Comparison of ENCODE assay signal across 8 cellular contexts in genomic region chr12:52949413-52950331, GRCh38. TPM values are rescaled to one million over a fixed set of nuclear protein-coding genes. Genes with fewer than 3 reads are reported as not detected.
DNase-seq lines count a peak whose midpoint lies in the region; ATAC-seq, FAIRE-seq and TF ChIP-seq lines count a peak whose summit lies in the region.

No MANE protein-coding gene starts in this region.

- H3K27me3 ChIP-seq in astrocyte (ENCODE audit: insufficient read depth, low read length) (no peaks in the 10 kb centered on the region), iPS-20b (ENCODE audit: insufficient read depth, low read length) (no peaks in the 10 kb centered on the region)

- no peak overlapping the region for H2AFZ ChIP-seq in astrocyte (ENCODE audit: low read depth, low read length)

- peaks cover 59% of the 10 kb centered on the region for H3K79me2 ChIP-seq in astrocyte (ENCODE audit: insufficient read depth, low read length)

- H3K27ac ChIP-seq in astrocyte (ENCODE audit: low read depth, low read length) (peak overlapping the region; percentile 92), iPS-20b (ENCODE audit: low read length) (peak overlapping the region; percentile 68)

- no peak for ATAC-seq in stimulated activated naive B cell treated with anti-CD40 and anti-IgM and Interleukin-4, amounts not matched to agents 10 μg/mL and 1 μg/mL and 100 μg/mL, for 72 hours (replicated peaks)
- ATAC-seq in HG03159 (IDR thresholded peaks at IDR 0.05; ENCODE audit: unreplicated experiment): no peak
- ATAC-seq in GM21447 (IDR thresholded peaks at IDR 0.05; ENCODE audit: unreplicated experiment): no peak

- TF ChIP-seq CTCF in astrocyte (IDR thresholded peaks at IDR 0.05; ENCODE audit: insufficient read depth, low read depth, low read length): no peak

- DNase-seq in GM04504 (ENCODE audit: low read depth) (peak; percentile 42), NCI-H2081 (lab: John Stamatoyannopoulos, UW) (peak; percentile 77 to 85), astrocyte (ENCODE audit: low read depth) (peak; percentile 95), GM03348 (ENCODE audit: low spot score) (no peak)
- no peak for DNase-seq in stimulated activated naive B cell treated with anti-CD40 and anti-IgM and Interleukin-4, amounts not matched to agents 10 μg/mL and 1 μg/mL and 100 μg/mL, for 72 hours

- peak overlapping the region; percentile 97 for H3K4me2 ChIP-seq in astrocyte (ENCODE audit: low read length)

- H3K9me3 ChIP-seq in astrocyte (ENCODE audit: insufficient read depth, low read depth, low read length): no peaks in the 10 kb centered on the region
- H3K9me3 ChIP-seq in iPS-20b (ENCODE audit: insufficient read depth, low read depth, low read length): no peaks in the 10 kb centered on the region

- H3K36me3 ChIP-seq in astrocyte (ENCODE audit: insufficient read depth, low read length): peaks cover 14% of the 10 kb centered on the region
- H3K36me3 ChIP-seq in iPS-20b (ENCODE audit: insufficient read depth, low read depth, low read length): peaks cover 39% of the 10 kb centered on the region

- no peaks in the 10 kb centered on the region for H3K27me3 Mint-ChIP-seq in astrocyte (ENCODE audit: low read depth, unreplicated experiment)
- peaks cover 10 to 18% of the 10 kb centered on the region in 2 donors for H3K27me3 Mint-ChIP-seq in stimulated activated naive B cell treated with anti-CD40 and anti-IgM and Interleukin-4, amounts not matched to agents 10 μg/mL and 1 μg/mL and 100 μg/mL, for 72 hours

- H3K4me3 ChIP-seq in astrocyte (ENCODE audit: insufficient read depth, low read depth, low read length) (peak overlapping the region; percentile 97), iPS-20b (ENCODE audit: low read length) (peak overlapping the region; percentile 97)

- peaks cover 53% of the 10 kb centered on the region for H3K4me1 ChIP-seq in astrocyte (ENCODE audit: insufficient read depth, low read length)
- peaks cover 35% of the 10 kb centered on the region for H3K4me1 ChIP-seq in iPS-20b (ENCODE audit: insufficient read depth, low read length)

- peaks cover 34% of the 10 kb centered on the region for H3K36me3 Mint-ChIP-seq in astrocyte (ENCODE audit: low read depth, unreplicated experiment)
- peaks cover 0 to 4% of the 10 kb centered on the region in 2 donors for H3K36me3 Mint-ChIP-seq in stimulated activated naive B cell treated with anti-CD40 and anti-IgM and Interleukin-4, amounts not matched to agents 10 μg/mL and 1 μg/mL and 100 μg/mL, for 72 hours

- H3K27ac Mint-ChIP-seq in astrocyte (ENCODE audit: unreplicated experiment): peak overlapping the region; percentile 93
- no peak overlapping the region for H3K27ac Mint-ChIP-seq in stimulated activated naive B cell treated with anti-CD40 and anti-IgM and Interleukin-4, amounts not matched to agents 10 μg/mL and 1 μg/mL and 100 μg/mL, for 72 hours

- H4K20me1 ChIP-seq in astrocyte (ENCODE audit: insufficient read depth, low read length): peaks cover 37% of the 10 kb centered on the region

- H3K4me1 Mint-ChIP-seq in astrocyte (ENCODE audit: low read depth, unreplicated experiment): peaks cover 49% of the 10 kb centered on the region
- peaks cover 5 to 7% of the 10 kb centered on the region in 2 donors for H3K4me1 Mint-ChIP-seq in stimulated activated naive B cell treated with anti-CD40 and anti-IgM and Interleukin-4, amounts not matched to agents 10 μg/mL and 1 μg/mL and 100 μg/mL, for 72 hours

- H3K9ac ChIP-seq in astrocyte (ENCODE audit: low read length): peak overlapping the region; percentile 95
- peak overlapping the region; percentile 96 for H3K9ac ChIP-seq in iPS-20b (ENCODE audit: low read depth, low read length)

- peak overlapping the region; percentile 100 for H3K4me3 Mint-ChIP-seq in astrocyte (ENCODE audit: unreplicated experiment)
- peak overlapping the region; percentile 81 to 87 for H3K4me3 Mint-ChIP-seq in stimulated activated naive B cell treated with anti-CD40 and anti-IgM and Interleukin-4, amounts not matched to agents 10 μg/mL and 1 μg/mL and 100 μg/mL, for 72 hours

- FAIRE-seq in astrocyte (lab: Jason Lieb, UNC): no peak

- H3K9me3 Mint-ChIP-seq in astrocyte (ENCODE audit: unreplicated experiment): no peaks in the 10 kb centered on the region
- H3K9me3 Mint-ChIP-seq in stimulated activated naive B cell treated with anti-CD40 and anti-IgM and Interleukin-4, amounts not matched to agents 10 μg/mL and 1 μg/mL and 100 μg/mL, for 72 hours: no peaks in the 10 kb centered on the region

RNA-seq across cellular contexts. Expression of gene KRT18, which starts 0.8 kb away (rescaled TPM):
- 1,741 and 1,989 TPM in 2 replicates for total RNA-seq in astrocyte

RNA-seq across cellular contexts. Expression of gene KRT8, which starts 44.8 kb away (rescaled TPM):
- 2,321 and 2,570 TPM in 2 replicates for total RNA-seq in astrocyte

RNA-seq across cellular contexts. Expression of gene EIF4B, which starts 56.6 kb away (rescaled TPM):
- 231 and 242 TPM in 2 replicates for total RNA-seq in astrocyte

Comparison
In these comparisons a context has a peak if more than half of its experiments do, and no peak if none do; other contexts are left out.
1. DNase-seq: peak in GM04504 (single experiment), NCI-H2081 (2 of 2) and astrocyte (single experiment); none in stimulated activated naive B cell treated with anti-CD40 and anti-IgM and Interleukin-4, amounts not matched to agents 10 μg/mL and 1 μg/mL and 100 μg/mL, for 72 hours (single experiment) and GM03348 (single experiment).